1 cellular context compared by ENCODE assay signal in the genomic region with DNA sequence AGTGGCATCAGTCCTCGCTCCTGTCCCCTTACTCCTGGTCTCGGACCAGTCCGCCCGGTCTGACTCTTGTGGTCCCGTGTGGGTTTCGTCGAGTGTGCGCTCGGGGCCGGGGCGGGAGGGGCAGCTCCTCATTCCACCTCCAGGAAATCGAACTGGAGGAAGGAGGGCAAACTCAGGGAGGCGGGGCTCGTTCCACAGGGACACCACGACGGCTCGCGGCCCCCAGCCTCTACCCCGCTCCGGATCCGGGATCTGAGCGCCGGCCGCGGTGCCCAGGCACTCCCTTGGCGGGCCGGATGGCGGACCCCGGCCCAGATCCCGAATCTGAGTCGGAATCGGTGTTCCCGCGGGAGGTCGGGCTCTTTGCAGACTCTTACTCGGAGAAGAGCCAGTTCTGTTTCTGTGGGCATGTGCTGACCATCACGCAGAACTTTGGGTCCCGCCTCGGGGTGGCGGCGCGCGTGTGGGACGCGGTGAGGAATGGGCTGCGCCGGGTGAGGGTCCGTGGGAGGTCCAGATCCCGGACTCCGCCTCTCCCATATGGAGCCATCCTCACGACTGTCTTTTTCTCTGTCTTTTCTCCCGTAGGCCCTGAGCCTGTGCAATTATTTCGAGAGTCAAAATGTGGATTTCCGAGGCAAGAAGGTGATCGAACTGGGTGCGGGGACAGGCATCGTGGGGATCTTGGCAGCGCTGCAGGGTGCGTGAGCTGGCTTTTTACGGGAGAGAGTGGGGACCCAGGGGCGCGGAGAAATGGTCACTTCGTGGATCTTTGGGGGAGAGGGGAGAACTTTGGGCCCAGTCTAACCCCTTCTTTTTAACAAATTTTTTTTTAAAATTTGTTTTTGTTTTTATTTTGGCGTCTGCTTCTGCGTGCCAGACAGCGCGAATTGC.
TF ChIP-seq lines count a peak whose summit lies in the region.

EEF1AKMT3 (plus strand) TSS at position 186 of the 894 bp plus-strand sequence; CDS start at position 297, 111 bp downstream.

TF ChIP-seq in HepG2, 621 proteins besides CTCF, POLR2A, EP300 and RAD21 (continued from another document and continues in another):
- TF ChIP-seq, protein P1, sequence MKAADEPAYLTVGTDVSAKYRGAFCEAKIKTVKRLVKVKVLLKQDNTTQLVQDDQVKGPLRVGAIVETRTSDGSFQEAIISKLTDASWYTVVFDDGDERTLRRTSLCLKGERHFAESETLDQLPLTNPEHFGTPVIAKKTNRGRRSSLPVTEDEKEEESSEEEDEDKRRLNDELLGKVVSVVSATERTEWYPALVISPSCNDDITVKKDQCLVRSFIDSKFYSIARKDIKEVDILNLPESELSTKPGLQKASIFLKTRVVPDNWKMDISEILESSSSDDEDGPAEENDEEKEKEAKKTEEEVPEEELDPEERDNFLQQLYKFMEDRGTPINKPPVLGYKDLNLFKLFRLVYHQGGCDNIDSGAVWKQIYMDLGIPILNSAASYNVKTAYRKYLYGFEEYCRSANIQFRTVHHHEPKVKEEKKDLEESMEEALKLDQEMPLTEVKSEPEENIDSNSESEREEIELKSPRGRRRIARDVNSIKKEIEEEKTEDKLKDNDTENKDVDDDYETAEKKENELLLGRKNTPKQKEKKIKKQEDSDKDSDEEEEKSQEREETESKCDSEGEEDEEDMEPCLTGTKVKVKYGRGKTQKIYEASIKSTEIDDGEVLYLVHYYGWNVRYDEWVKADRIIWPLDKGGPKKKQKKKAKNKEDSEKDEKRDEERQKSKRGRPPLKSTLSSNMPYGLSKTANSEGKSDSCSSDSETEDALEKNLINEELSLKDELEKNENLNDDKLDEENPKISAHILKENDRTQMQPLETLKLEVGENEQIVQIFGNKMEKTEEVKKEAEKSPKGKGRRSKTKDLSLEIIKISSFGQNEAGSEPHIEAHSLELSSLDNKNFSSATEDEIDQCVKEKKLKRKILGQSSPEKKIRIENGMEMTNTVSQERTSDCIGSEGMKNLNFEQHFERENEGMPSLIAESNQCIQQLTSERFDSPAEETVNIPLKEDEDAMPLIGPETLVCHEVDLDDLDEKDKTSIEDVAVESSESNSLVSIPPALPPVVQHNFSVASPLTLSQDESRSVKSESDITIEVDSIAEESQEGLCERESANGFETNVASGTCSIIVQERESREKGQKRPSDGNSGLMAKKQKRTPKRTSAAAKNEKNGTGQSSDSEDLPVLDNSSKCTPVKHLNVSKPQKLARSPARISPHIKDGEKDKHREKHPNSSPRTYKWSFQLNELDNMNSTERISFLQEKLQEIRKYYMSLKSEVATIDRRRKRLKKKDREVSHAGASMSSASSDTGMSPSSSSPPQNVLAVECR (CRISPR knock-in tag; IDR thresholded peaks at IDR 0.05; ENCODE audit: borderline replicate concordance), result no peak
- TF ChIP-seq ZNF430 (CRISPR knock-in tag; IDR thresholded peaks at IDR 0.05), result no peak
- peak; percentile 32; the same call in 1 of the 2 replicates for TF ChIP-seq TFDP2 (CRISPR knock-in tag; IDR thresholded peaks at IDR 0.05)
- no peak for TF ChIP-seq SATB2 (CRISPR knock-in tag; IDR thresholded peaks at IDR 0.05)
- no peak for TF ChIP-seq MIER3 (CRISPR knock-in tag; IDR thresholded peaks at IDR 0.05; ENCODE audit: borderline replicate concordance)
- TF ChIP-seq ZSCAN29 (CRISPR knock-in tag; conservative IDR thresholded peaks at IDR 0.05), result no peak
- no peak for TF ChIP-seq THAP8 (CRISPR knock-in tag; IDR thresholded peaks at IDR 0.05; ENCODE audit: borderline replicate concordance)
- no peak for TF ChIP-seq PRDM10 (CRISPR knock-in tag; IDR thresholded peaks at IDR 0.05; ENCODE audit: low read depth)
- TF ChIP-seq ZNF564 (CRISPR knock-in tag; IDR thresholded peaks at IDR 0.05), result no peak
- no peak for TF ChIP-seq NONO (IDR thresholded peaks at IDR 0.05)
- no peak; the same call in 1 of the 2 replicates for TF ChIP-seq NONO (CRISPR knock-in tag; conservative IDR thresholded peaks at IDR 0.05)
- no peak for TF ChIP-seq GTF2F1 (IDR thresholded peaks at IDR 0.05; ENCODE audit: low read length)
- TF ChIP-seq, protein P2, sequence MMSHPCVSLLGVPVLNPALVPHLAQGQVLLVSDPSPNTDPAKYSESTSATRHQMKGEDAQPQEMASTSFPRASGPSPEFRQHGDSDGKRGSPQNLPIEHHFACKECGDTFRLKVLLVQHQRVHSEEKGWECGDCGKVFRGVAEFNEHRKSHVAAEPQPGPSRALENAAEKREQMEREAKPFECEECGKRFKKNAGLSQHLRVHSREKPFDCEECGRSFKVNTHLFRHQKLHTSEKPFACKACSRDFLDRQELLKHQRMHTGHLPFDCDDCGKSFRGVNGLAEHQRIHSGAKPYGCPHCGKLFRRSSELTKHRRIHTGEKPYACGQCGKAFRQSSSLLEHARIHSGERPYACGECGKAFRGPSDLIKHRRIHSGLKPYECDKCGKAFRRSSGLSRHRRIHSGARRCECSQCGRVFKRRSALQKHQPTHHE (CRISPR knock-in tag; IDR thresholded peaks at IDR 0.05; ENCODE audit: borderline replicate concordance), result no peak
- TF ChIP-seq SIN3B (IDR thresholded peaks at IDR 0.05; ENCODE audit: low read length), result no peak
- TF ChIP-seq ZBTB33 (CRISPR knock-in tag; IDR thresholded peaks at IDR 0.05), result no peak
- TF ChIP-seq, protein P3, sequence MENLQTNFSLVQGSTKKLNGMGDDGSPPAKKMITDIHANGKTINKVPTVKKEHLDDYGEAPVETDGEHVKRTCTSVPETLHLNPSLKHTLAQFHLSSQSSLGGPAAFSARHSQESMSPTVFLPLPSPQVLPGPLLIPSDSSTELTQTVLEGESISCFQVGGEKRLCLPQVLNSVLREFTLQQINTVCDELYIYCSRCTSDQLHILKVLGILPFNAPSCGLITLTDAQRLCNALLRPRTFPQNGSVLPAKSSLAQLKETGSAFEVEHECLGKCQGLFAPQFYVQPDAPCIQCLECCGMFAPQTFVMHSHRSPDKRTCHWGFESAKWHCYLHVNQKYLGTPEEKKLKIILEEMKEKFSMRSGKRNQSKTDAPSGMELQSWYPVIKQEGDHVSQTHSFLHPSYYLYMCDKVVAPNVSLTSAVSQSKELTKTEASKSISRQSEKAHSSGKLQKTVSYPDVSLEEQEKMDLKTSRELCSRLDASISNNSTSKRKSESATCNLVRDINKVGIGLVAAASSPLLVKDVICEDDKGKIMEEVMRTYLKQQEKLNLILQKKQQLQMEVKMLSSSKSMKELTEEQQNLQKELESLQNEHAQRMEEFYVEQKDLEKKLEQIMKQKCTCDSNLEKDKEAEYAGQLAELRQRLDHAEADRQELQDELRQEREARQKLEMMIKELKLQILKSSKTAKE (CRISPR knock-in tag; IDR thresholded peaks at IDR 0.05; ENCODE audit: borderline replicate concordance), result no peak
- TF ChIP-seq RFXANK (CRISPR knock-in tag; IDR thresholded peaks at IDR 0.05), result no peak
- TF ChIP-seq, protein P4, sequence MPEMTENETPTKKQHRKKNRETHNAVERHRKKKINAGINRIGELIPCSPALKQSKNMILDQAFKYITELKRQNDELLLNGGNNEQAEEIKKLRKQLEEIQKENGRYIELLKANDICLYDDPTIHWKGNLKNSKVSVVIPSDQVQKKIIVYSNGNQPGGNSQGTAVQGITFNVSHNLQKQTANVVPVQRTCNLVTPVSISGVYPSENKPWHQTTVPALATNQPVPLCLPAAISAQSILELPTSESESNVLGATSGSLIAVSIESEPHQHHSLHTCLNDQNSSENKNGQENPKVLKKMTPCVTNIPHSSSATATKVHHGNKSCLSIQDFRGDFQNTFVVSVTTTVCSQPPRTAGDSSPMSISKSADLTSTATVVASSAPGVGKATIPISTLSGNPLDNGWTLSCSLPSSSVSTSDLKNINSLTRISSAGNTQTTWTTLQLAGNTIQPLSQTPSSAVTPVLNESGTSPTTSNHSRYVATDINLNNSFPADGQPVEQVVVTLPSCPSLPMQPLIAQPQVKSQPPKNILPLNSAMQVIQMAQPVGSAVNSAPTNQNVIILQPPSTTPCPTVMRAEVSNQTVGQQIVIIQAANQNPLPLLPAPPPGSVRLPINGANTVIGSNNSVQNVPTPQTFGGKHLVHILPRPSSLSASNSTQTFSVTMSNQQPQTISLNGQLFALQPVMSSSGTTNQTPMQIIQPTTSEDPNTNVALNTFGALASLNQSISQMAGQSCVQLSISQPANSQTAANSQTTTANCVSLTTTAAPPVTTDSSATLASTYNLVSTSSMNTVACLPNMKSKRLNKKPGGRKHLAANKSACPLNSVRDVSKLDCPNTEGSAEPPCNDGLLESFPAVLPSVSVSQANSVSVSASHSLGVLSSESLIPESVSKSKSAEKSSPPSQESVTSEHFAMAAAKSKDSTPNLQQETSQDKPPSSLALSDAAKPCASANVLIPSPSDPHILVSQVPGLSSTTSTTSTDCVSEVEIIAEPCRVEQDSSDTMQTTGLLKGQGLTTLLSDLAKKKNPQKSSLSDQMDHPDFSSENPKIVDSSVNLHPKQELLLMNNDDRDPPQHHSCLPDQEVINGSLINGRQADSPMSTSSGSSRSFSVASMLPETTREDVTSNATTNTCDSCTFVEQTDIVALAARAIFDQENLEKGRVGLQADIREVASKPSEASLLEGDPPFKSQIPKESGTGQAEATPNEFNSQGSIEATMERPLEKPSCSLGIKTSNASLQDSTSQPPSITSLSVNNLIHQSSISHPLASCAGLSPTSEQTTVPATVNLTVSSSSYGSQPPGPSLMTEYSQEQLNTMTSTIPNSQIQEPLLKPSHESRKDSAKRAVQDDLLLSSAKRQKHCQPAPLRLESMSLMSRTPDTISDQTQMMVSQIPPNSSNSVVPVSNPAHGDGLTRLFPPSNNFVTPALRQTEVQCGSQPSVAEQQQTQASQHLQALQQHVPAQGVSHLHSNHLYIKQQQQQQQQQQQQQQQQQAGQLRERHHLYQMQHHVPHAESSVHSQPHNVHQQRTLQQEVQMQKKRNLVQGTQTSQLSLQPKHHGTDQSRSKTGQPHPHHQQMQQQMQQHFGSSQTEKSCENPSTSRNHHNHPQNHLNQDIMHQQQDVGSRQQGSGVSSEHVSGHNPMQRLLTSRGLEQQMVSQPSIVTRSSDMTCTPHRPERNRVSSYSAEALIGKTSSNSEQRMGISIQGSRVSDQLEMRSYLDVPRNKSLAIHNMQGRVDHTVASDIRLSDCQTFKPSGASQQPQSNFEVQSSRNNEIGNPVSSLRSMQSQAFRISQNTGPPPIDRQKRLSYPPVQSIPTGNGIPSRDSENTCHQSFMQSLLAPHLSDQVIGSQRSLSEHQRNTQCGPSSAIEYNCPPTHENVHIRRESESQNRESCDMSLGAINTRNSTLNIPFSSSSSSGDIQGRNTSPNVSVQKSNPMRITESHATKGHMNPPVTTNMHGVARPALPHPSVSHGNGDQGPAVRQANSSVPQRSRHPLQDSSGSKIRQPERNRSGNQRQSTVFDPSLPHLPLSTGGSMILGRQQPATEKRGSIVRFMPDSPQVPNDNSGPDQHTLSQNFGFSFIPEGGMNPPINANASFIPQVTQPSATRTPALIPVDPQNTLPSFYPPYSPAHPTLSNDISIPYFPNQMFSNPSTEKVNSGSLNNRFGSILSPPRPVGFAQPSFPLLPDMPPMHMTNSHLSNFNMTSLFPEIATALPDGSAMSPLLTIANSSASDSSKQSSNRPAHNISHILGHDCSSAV (CRISPR knock-in tag; IDR thresholded peaks at IDR 0.05; ENCODE audit: borderline replicate concordance), result no peak
- no peak for TF ChIP-seq ZFP1 (CRISPR knock-in tag; IDR thresholded peaks at IDR 0.05)
- TF ChIP-seq TOE1 (CRISPR knock-in tag; IDR thresholded peaks at IDR 0.05), result no peak
- TF ChIP-seq PTBP1 (IDR thresholded peaks at IDR 0.05; ENCODE audit: low read depth, low read length, poor library complexity, severe bottlenecking), result no peak
- TF ChIP-seq NCOA1 (CRISPR knock-in tag; IDR thresholded peaks at IDR 0.05), result no peak
- no peak for TF ChIP-seq AGO1 (IDR thresholded peaks at IDR 0.05; ENCODE audit: low read depth, low read length, poor library complexity, severe bottlenecking)
- TF ChIP-seq ETV6 (CRISPR knock-in tag; conservative IDR thresholded peaks at IDR 0.05), result no peak
- TF ChIP-seq ZNF326 (CRISPR knock-in tag; IDR thresholded peaks at IDR 0.05; ENCODE audit: borderline replicate concordance), result no peak
